ENCODE assay signal across 16 cellular contexts in the genomic region with DNA sequence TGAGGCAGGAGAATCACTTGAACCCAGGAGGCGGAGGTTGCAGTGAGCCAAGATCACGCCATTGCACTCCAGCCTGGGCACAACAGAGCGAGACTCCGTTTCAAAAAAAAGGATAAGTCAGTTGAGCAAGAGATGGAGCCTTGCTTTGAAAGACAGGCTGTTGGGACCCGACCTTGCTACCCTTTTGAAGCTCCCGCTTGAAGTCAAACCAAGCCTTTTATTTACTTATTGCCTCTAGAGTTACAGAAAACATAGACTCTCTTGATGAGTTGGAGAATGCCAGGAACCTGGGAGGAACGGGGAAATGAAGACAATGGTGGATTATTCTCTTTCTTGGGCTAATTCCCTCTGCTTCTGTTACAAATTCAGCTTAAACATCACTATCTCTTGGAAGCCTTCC. TPM values are rescaled to one million over a fixed set of nuclear protein-coding genes. Genes with fewer than 3 reads are reported as not detected.
DNase-seq lines count a peak whose midpoint lies in the region; ATAC-seq and TF ChIP-seq lines count a peak whose summit lies in the region.
"Had no signal": no experiment of that assay in that cellular context is flagged by ENCODE, and none has a peak within 500 bp of the region (broad histone marks: within the 10 kb centered on the region; RNA-seq: fewer than 3 reads in every experiment).

No MANE protein-coding gene starts in this region.

- H3K27me3 ChIP-seq in GM23338 (ENCODE audit: insufficient read depth) (peaks cover 37% of the 10 kb centered on the region), HUES64 (ENCODE audit: insufficient read depth, low read length) (peaks cover 36% of the 10 kb centered on the region), endodermal cell (ENCODE audit: control insufficient read depth, insufficient read depth, low read length, poor library complexity, severe bottlenecking) (peaks cover 21% of the 10 kb centered on the region), neural progenitor cell (peaks cover 26% of the 10 kb centered on the region)

- DNase-seq in GM23338 (ENCODE audit: low spot score) (no peak), endodermal cell (no peak), neural progenitor cell (ENCODE audit: low spot score) (no peak), DMS 273 (lab: John Stamatoyannopoulos, UW; ENCODE audit: unreplicated experiment) (no peak), T-helper 2 cell (no peak), GM19238 (ENCODE audit: insufficient read length, low spot score) (no peak)
- DNase-seq: ACHN; CD4-positive, CD25-positive, alpha-beta regulatory T cell; DMS 273 treated with DMSO at 0.1 percent for 48 hours; GM23248; IMR-90; KBM-7 had no signal

- TF ChIP-seq CTCF in GM23338 (conservative IDR thresholded peaks at IDR 0.05; ENCODE audit: low read depth in 2 of 2): no peak
- no peak for TF ChIP-seq CTCF in endodermal cell (conservative IDR thresholded peaks at IDR 0.05)
- TF ChIP-seq CTCF in neural progenitor cell (IDR thresholded peaks at IDR 0.05): no peak

- H3K27ac ChIP-seq in GM23338 (ENCODE audit: low read depth): peak overlapping the region; percentile 62; the same call in 1 of the 2 replicates
- H3K27ac ChIP-seq in HUES64 (ENCODE audit: low read depth, low read length): peak overlapping the region; percentile 84; the same call in 1 of the 2 replicates
- no peak overlapping the region for H3K27ac ChIP-seq in endodermal cell (ENCODE audit: low read depth, low read length)
- H3K27ac ChIP-seq in neural progenitor cell: no peak overlapping the region
- H3K27ac ChIP-seq: BLaER1 treated with 17β-estradiol and CSF1 and Interleukin-3, amounts not matched to agents 10 nM and 100 nM; GM23248 had no signal

- 0 out of 3 replicates have a peak, but pooled peaks cover 3% of the 10 kb centered on the region for H3K9me3 Mint-ChIP-seq in GM23338
- H3K9me3 Mint-ChIP-seq in endodermal cell: no peaks in the 10 kb centered on the region
- no peaks in the 10 kb centered on the region for H3K9me3 Mint-ChIP-seq in neural progenitor cell

- H3K36me3 ChIP-seq in GM23338 (ENCODE audit: insufficient read depth) (no peaks in the 10 kb centered on the region), HUES64 (ENCODE audit: insufficient read depth, low read length) (peaks cover 5% of the 10 kb centered on the region; the same call in 1 of the 2 replicates), endodermal cell (ENCODE audit: control insufficient read depth, insufficient read depth, low read length) (no peaks in the 10 kb centered on the region), neural progenitor cell (no peaks in the 10 kb centered on the region)
- H3K36me3 ChIP-seq: BLaER1 treated with 17β-estradiol and CSF1 and Interleukin-3, amounts not matched to agents 10 nM and 100 nM; HAP-1 had no signal

- H2AFZ ChIP-seq in GM23338 (no peak overlapping the region), neural progenitor cell (replicated peaks) (no peak overlapping the region)
- H2AFZ ChIP-seq: GM23248 had no signal

- WGBS in HUES64: 83% methylated on average over 7 of the region's 7 CpGs
- 76 to 90% methylated on average over 6 to 7 of the region's 7 CpGs for WGBS in endodermal cell (ENCODE audit: insufficient coverage in 1 of 2, insufficient read length in 1 of 2), 2 experiments

- ATAC-seq in GM23338: no peak

- H3K4me1 ChIP-seq in GM23338 (ENCODE audit: insufficient read depth) (peaks cover 67% of the 10 kb centered on the region), HUES64 (ENCODE audit: insufficient read depth, low read length) (peaks cover 71% of the 10 kb centered on the region), endodermal cell (ENCODE audit: control insufficient read depth, insufficient read depth, low read length) (peaks cover 8% of the 10 kb centered on the region), neural progenitor cell (peaks cover 24% of the 10 kb centered on the region)

- H3K79me2 ChIP-seq in GM23338 (replicated peaks; ENCODE audit: insufficient read depth): peaks cover 77% of the 10 kb centered on the region
- H3K79me2 ChIP-seq in neural progenitor cell (ENCODE audit: low read depth): peaks cover 40% of the 10 kb centered on the region

- peaks cover 18% of the 10 kb centered on the region for H3K27me3 Mint-ChIP-seq in GM23338 (ENCODE audit: insufficient read depth, low read depth, poor library complexity)
- H3K27me3 Mint-ChIP-seq in endodermal cell (ENCODE audit: insufficient read depth): peaks cover 44% of the 10 kb centered on the region
- H3K27me3 Mint-ChIP-seq in neural progenitor cell (ENCODE audit: insufficient read depth, low read depth): peaks cover 30% of the 10 kb centered on the region

- H3K36me3 Mint-ChIP-seq in GM23338 (ENCODE audit: low read depth) (peaks cover 12% of the 10 kb centered on the region; the same call in 2 of the 3 replicates), endodermal cell (ENCODE audit: low read depth) (no peaks in the 10 kb centered on the region), neural progenitor cell (no peaks in the 10 kb centered on the region)
- H3K36me3 Mint-ChIP-seq: CD4-positive, CD25-positive, alpha-beta regulatory T cell had no signal

- H3K4me2 ChIP-seq in GM23338: peak overlapping the region; percentile 94
- peak overlapping the region; percentile 23 for H3K4me2 ChIP-seq in neural progenitor cell

- H3K9ac ChIP-seq in HUES64 (ENCODE audit: low read depth, low read length): peak overlapping the region; percentile 35; the same call in 1 of the 2 replicates
- H3K9ac ChIP-seq in endodermal cell (ENCODE audit: extremely low read depth, low read length, poor library complexity, severe bottlenecking): no peak overlapping the region
- no peak overlapping the region for H3K9ac ChIP-seq in neural progenitor cell
- H3K9ac ChIP-seq: BLaER1 treated with 17β-estradiol and CSF1 and Interleukin-3, amounts not matched to agents 10 nM and 100 nM; GM23248 had no signal

- H3F3A ChIP-seq in GM23338 (replicated peaks; ENCODE audit: low read depth): 0 out of 2 replicates have a peak, but pooled peaks cover 3% of the 10 kb centered on the region
- H3F3A ChIP-seq in neural progenitor cell (ENCODE audit: low read depth): peaks cover 8% of the 10 kb centered on the region

- H4K20me1 ChIP-seq in GM23338 (replicated peaks; ENCODE audit: insufficient read depth): peaks cover 13% of the 10 kb centered on the region
- no peaks in the 10 kb centered on the region for H4K20me1 ChIP-seq in neural progenitor cell (ENCODE audit: low read depth)

- no peaks in the 10 kb centered on the region for H3K9me2 ChIP-seq in GM23338 (ENCODE audit: insufficient read depth)

- H3K4me3 Mint-ChIP-seq in GM23338 (peak overlapping the region; percentile 79), endodermal cell (peak overlapping the region; percentile 12), neural progenitor cell (no peak overlapping the region)
- H3K4me3 Mint-ChIP-seq: CD4-positive, CD25-positive, alpha-beta regulatory T cell had no signal

- H3K4me1 Mint-ChIP-seq in GM23338 (peaks cover 73% of the 10 kb centered on the region), endodermal cell (peaks cover 55% of the 10 kb centered on the region), neural progenitor cell (peaks cover 19% of the 10 kb centered on the region)
- H3K4me1 Mint-ChIP-seq: CD4-positive, CD25-positive, alpha-beta regulatory T cell had no signal

- H3K27ac Mint-ChIP-seq in GM23338: no peak overlapping the region
- no peak overlapping the region for H3K27ac Mint-ChIP-seq in endodermal cell
- no peak overlapping the region for H3K27ac Mint-ChIP-seq in neural progenitor cell
- H3K27ac Mint-ChIP-seq: CD4-positive, CD25-positive, alpha-beta regulatory T cell had no signal

- H3K4me3 ChIP-seq in GM23338 (peak overlapping the region; percentile 82), HUES64 (ENCODE audit: low read length) (peak overlapping the region; percentile 69), endodermal cell (ENCODE audit: low read length) (peak overlapping the region; percentile 30), neural progenitor cell (no peak overlapping the region)
- H3K4me3 ChIP-seq: BLaER1 treated with 17β-estradiol and CSF1 and Interleukin-3, amounts not matched to agents 10 nM and 100 nM; GM23248; HAP-1 had no signal

- no peaks in the 10 kb centered on the region for H3K9me3 ChIP-seq in HUES64 (ENCODE audit: insufficient read depth, low read depth, low read length)
- H3K9me3 ChIP-seq in endodermal cell (ENCODE audit: control insufficient read depth, low read length): no peaks in the 10 kb centered on the region
- no peaks in the 10 kb centered on the region for H3K9me3 ChIP-seq in neural progenitor cell (ENCODE audit: low read depth)
- H3K9me3 ChIP-seq: HAP-1 had no signal

TF ChIP-seq in GM23338, 12 proteins besides CTCF, POLR2A, EP300 and RAD21:
- TF ChIP-seq EZH2 (IDR thresholded peaks at IDR 0.05; ENCODE audit: low read depth, unreplicated experiment) (no peak), JUNB (IDR thresholded peaks at IDR 0.05; ENCODE audit: unreplicated experiment) (no peak), EZH2phosphoT487 (IDR thresholded peaks at IDR 0.05; ENCODE audit: unreplicated experiment) (no peak), CREB1 (CRISPR knock-in tag; IDR thresholded peaks at IDR 0.05; ENCODE audit: low read depth) (no peak), NANOG (IDR thresholded peaks at IDR 0.05; ENCODE audit: borderline replicate concordance) (no peak)
TF ChIP-seq in GM23338: peak in this region for 0.

RNA-seq across cellular contexts. Expression of gene SYN3, which starts 4.9 kb away (rescaled TPM):
- total RNA-seq in GM23338 (2014; rRNA removed; shearing (Covaris generic)): 13.8 and 32.5 TPM in 2 replicates
- 13.8 and 19.2 TPM in 2 replicates for polyA plus RNA-seq in GM23338 (2016; fragmentation: Nextera tagmentation; extraction: Ambion mirVana)
- 3.7 TPM for polyA plus RNA-seq in HUES64 (2013, experiment 1 of 2)
- polyA plus RNA-seq in HUES64 (2013, experiment 2 of 2): 4.5 TPM
- total RNA-seq in endodermal cell (1 to 10 TPM; 4.2 to 4.5 TPM), neural progenitor cell (ENCODE audit: low replicate concordance) (3.1 and 4.0 TPM in 2 replicates)
- polyA plus RNA-seq in endodermal cell (2013, experiment 1 of 2): 2.6 TPM
- polyA plus RNA-seq in endodermal cell (2013, experiment 2 of 2): 2.3 TPM
- total RNA-seq: CD4-positive, CD25-positive, alpha-beta regulatory T cell; GM23248; HT1080; IMR-90 had no signal
- polyA plus RNA-seq: CD4-positive, CD25-positive, alpha-beta regulatory T cell; IMR-90 had no signal

Comparison
In these comparisons a context has a peak if more than half of its experiments do, and no peak if none do; other contexts are left out.
1. H3K27ac ChIP-seq: peak in GM23338 (single experiment) and HUES64 (single experiment); none in endodermal cell (single experiment) and neural progenitor cell (single experiment).